8 cellular contexts compared by ENCODE assay signal in genomic region chr4:128220286-128221235, GRCh38.
DNase-seq lines count a peak whose midpoint lies in the region; ATAC-seq and TF ChIP-seq lines count a peak whose summit lies in the region.

No MANE protein-coding gene starts in this region.

- H3K27ac Mint-ChIP-seq in mesothelial cell of epicardium, result peak overlapping the region; percentile 43
- H3K27ac Mint-ChIP-seq in activated naive CD4-positive, alpha-beta T cell treated with anti-CD3 and anti-CD28 coated beads, Interleukin-2, amount 10 ng/mL, durations not matched to agents 7 days and 5 days, result no peak overlapping the region

- H3K36me3 ChIP-seq in Loucy (ENCODE audit: insufficient read depth, low read length) (no peaks in the 10 kb centered on the region), body of pancreas (replicated peaks in 1 of 2; ENCODE audit: insufficient read depth in 1 of 2, low read depth in 2 of 2) (no peaks in the 10 kb centered on the region), aorta (ENCODE audit: control insufficient read depth in 1 of 2, insufficient read depth in 2 of 2, low read length in 1 of 2) (no peaks in the 10 kb centered on the region)

- H3K9me2 ChIP-seq in Loucy (replicated peaks; ENCODE audit: low read depth, low read length), result no peaks in the 10 kb centered on the region

- CTCF ChIA-PET in activated naive CD4-positive, alpha-beta T cell treated with anti-CD3 and anti-CD28 coated beads, Interleukin-2, amount 10 ng/mL, durations not matched to agents 7 days and 5 days (lab: Charles Lee), result interaction anchor here (0.6 to 3.1 kb wide), 4 partner anchors 11 to 1183 kb away, joined by 3 to 14 read pairs (median 3); no protein-coding TSS in a partner anchor

- TF ChIP-seq CTCF in Loucy (conservative IDR thresholded peaks at IDR 0.05; ENCODE audit: low read length) (peak; percentile 61), body of pancreas (IDR thresholded peaks at IDR 0.05) (peak in 5 of 7 experiments; percentile 21 to 30 (median 25)), mesothelial cell of epicardium (IDR thresholded peaks at IDR 0.05; ENCODE audit: unreplicated experiment) (no peak)

- H4K20me1 ChIP-seq in Loucy (ENCODE audit: insufficient read depth, low read length, poor library complexity, severe bottlenecking), result no peaks in the 10 kb centered on the region

- peak; percentile 81 for ATAC-seq in GM21360 (IDR thresholded peaks at IDR 0.05; ENCODE audit: unreplicated experiment)
- ATAC-seq in body of pancreas, result peak; percentile 58
- ATAC-seq in HG02763 (IDR thresholded peaks at IDR 0.05; ENCODE audit: unreplicated experiment), result no peak
- no peak for ATAC-seq in aorta (ENCODE audit: low FRiP score)

- 47 to 48% methylated on average over 8 of the region's 8 CpGs for WGBS in body of pancreas, 2 donors
- 24 to 39% methylated on average over 8 of the region's 8 CpGs for WGBS in aorta, 2 donors

- H3K4me1 ChIP-seq in Loucy (ENCODE audit: insufficient read depth, low read length, poor library complexity, severe bottlenecking) (no peaks in the 10 kb centered on the region), body of pancreas (no peaks in the 10 kb centered on the region), aorta (ENCODE audit: control insufficient read depth in 1 of 2, insufficient read depth in 2 of 2, low read length in 2 of 2) (no peaks in the 10 kb centered on the region)

- no peaks in the 10 kb centered on the region for H3K79me2 ChIP-seq in Loucy (ENCODE audit: insufficient read depth, low read length)

- DNase-seq in DMS114 treated with DMSO at 0.1 percent for 48 hours (lab: John Stamatoyannopoulos, UW; ENCODE audit: unreplicated experiment), result peak; percentile 20
- no peak for DNase-seq in body of pancreas
- DNase-seq in mesothelial cell of epicardium (ENCODE audit: low spot score in 2 of 2, unreplicated experiment in 2 of 2), result no peak
- DNase-seq in activated naive CD4-positive, alpha-beta T cell treated with anti-CD3 and anti-CD28 coated beads, Interleukin-2, amount 10 ng/mL, durations not matched to agents 7 days and 5 days, result no peak
- no peak for DNase-seq in aorta

- H3F3A ChIP-seq in Loucy (ENCODE audit: low read depth), result no peaks in the 10 kb centered on the region

- no peaks in the 10 kb centered on the region for H3K36me3 Mint-ChIP-seq in mesothelial cell of epicardium
- no peaks in the 10 kb centered on the region for H3K36me3 Mint-ChIP-seq in activated naive CD4-positive, alpha-beta T cell treated with anti-CD3 and anti-CD28 coated beads, Interleukin-2, amount 10 ng/mL, durations not matched to agents 7 days and 5 days

- intact Hi-C loops in body of pancreas (cut with DNase I), result no loop called here
- intact Hi-C loops in aorta (cut with DNase I), result loop anchor here in 1 of 2 donors (5.0 kb wide), 1 partner anchor 67 kb away; the partner anchor contains the start of gene PGRMC2

- no peak overlapping the region for H2AFZ ChIP-seq in Loucy (ENCODE audit: low read length)

- H3K4me2 ChIP-seq in Loucy (ENCODE audit: low read depth, low read length, poor library complexity, severe bottlenecking), result no peak overlapping the region

- H3K9me3 ChIP-seq in Loucy (ENCODE audit: insufficient read depth, low read depth, low read length) (no peaks in the 10 kb centered on the region), body of pancreas (no peaks in the 10 kb centered on the region), aorta (ENCODE audit: control insufficient read depth, low read length) (no peaks in the 10 kb centered on the region)

- H3K27ac ChIP-seq in body of pancreas, result no peak overlapping the region
- H3K27ac ChIP-seq in aorta (ENCODE audit: low read depth in 1 of 2, low read length in 2 of 2), result no peak overlapping the region

- no peaks in the 10 kb centered on the region for H3K27me3 ChIP-seq in Loucy (ENCODE audit: insufficient read depth, low read length, poor library complexity, severe bottlenecking)
- H3K27me3 ChIP-seq in body of pancreas, result no peaks in the 10 kb centered on the region
- no peaks in the 10 kb centered on the region for H3K27me3 ChIP-seq in aorta (ENCODE audit: control insufficient read depth in 1 of 2, insufficient read depth in 2 of 2, low read length in 1 of 2)

- no peaks in the 10 kb centered on the region for H3K9me3 Mint-ChIP-seq in mesothelial cell of epicardium
- no peaks in the 10 kb centered on the region for H3K9me3 Mint-ChIP-seq in activated naive CD4-positive, alpha-beta T cell treated with anti-CD3 and anti-CD28 coated beads, Interleukin-2, amount 10 ng/mL, durations not matched to agents 7 days and 5 days

- H3K4me3 Mint-ChIP-seq in mesothelial cell of epicardium, result no peak overlapping the region
- no peak overlapping the region for H3K4me3 Mint-ChIP-seq in activated naive CD4-positive, alpha-beta T cell treated with anti-CD3 and anti-CD28 coated beads, Interleukin-2, amount 10 ng/mL, durations not matched to agents 7 days and 5 days

- no peaks in the 10 kb centered on the region for H3K27me3 Mint-ChIP-seq in mesothelial cell of epicardium (ENCODE audit: low read depth)
- no peaks in the 10 kb centered on the region for H3K27me3 Mint-ChIP-seq in activated naive CD4-positive, alpha-beta T cell treated with anti-CD3 and anti-CD28 coated beads, Interleukin-2, amount 10 ng/mL, durations not matched to agents 7 days and 5 days

- no peak overlapping the region for H3K9ac ChIP-seq in Loucy (ENCODE audit: low read depth, low read length, poor library complexity, severe bottlenecking)

- H3K4me3 ChIP-seq in Loucy (ENCODE audit: low read length, poor library complexity, severe bottlenecking) (no peak overlapping the region), body of pancreas (no peak overlapping the region), aorta (ENCODE audit: low read length in 2 of 2) (no peak overlapping the region)

- TF ChIP-seq POLR2A in body of pancreas (IDR thresholded peaks at IDR 0.05), result no peak

- peaks cover 31% of the 10 kb centered on the region for H3K4me1 Mint-ChIP-seq in mesothelial cell of epicardium
- no peaks in the 10 kb centered on the region for H3K4me1 Mint-ChIP-seq in activated naive CD4-positive, alpha-beta T cell treated with anti-CD3 and anti-CD28 coated beads, Interleukin-2, amount 10 ng/mL, durations not matched to agents 7 days and 5 days

Comparison
In these comparisons a context has a peak if more than half of its experiments do, and no peak if none do; other contexts are left out.
1. ATAC-seq: peak in GM21360 (single experiment) and body of pancreas (single experiment); none in HG02763 (single experiment) and aorta (single experiment).